Comparison of ENCODE assay signal across 1 cellular context in the genomic region with DNA sequence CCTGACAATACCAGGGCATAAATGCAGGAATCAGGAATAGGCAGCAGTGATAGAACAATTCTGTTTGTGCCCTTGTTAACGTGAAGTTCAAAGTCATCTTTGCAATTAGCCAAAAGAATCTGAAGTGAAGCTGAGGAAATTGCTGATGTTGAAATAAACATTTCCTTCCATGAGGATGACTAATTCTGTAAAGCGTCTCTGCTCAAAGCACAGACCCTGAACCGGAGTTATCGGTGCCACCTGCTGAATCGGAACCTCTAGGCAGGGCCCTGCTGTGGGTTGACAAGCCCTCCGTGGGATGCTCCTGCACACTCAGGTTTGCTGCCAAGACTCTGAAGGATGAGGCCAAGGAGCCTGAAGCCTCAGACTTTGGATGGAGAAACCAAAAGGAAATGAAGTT.
A peak's percentile ranks its signal among the peaks of the same experiment; 100 is the strongest.
TF ChIP-seq lines count a peak whose summit lies in the region.

No MANE protein-coding gene starts in this region.

TF ChIP-seq in HepG2, 621 proteins besides CTCF, POLR2A, EP300 and RAD21:
- TF ChIP-seq NFKBIZ (CRISPR knock-in tag; IDR thresholded peaks at IDR 0.05) (no peak), ZNF567 (CRISPR knock-in tag; IDR thresholded peaks at IDR 0.05; ENCODE audit: borderline replicate concordance) (no peak), MAFK (conservative IDR thresholded peaks at IDR 0.05 in 1 of 2, IDR thresholded peaks at IDR 0.05 in 1 of 2; ENCODE audit: low read length in 2 of 2) (peak; percentile 80 to 87), PAX8 (CRISPR knock-in tag; IDR thresholded peaks at IDR 0.05; ENCODE audit: borderline replicate concordance) (no peak), TBP (CRISPR knock-in tag; IDR thresholded peaks at IDR 0.05) (no peak), PBX2 (CRISPR knock-in tag; IDR thresholded peaks at IDR 0.05) (no peak), NCOA1 (CRISPR knock-in tag; IDR thresholded peaks at IDR 0.05) (no peak), ZBTB20 (CRISPR knock-in tag; IDR thresholded peaks at IDR 0.05; ENCODE audit: borderline replicate concordance, low read depth) (no peak), CEBPB (IDR thresholded peaks at IDR 0.05; ENCODE audit: borderline replicate concordance, low read depth, low read length) (0 out of 2 replicates have a peak, but pooled peaks have one; percentile 1), CCDC6 (CRISPR knock-in tag; IDR thresholded peaks at IDR 0.05) (no peak), RFXAP (CRISPR knock-in tag; IDR thresholded peaks at IDR 0.05; ENCODE audit: borderline replicate concordance) (no peak), HMGA1 (CRISPR knock-in tag; conservative IDR thresholded peaks at IDR 0.05) (no peak), BRF2 (CRISPR knock-in tag; IDR thresholded peaks at IDR 0.05) (no peak), ZBTB42 (CRISPR knock-in tag; IDR thresholded peaks at IDR 0.05) (no peak), ZXDC (CRISPR knock-in tag; IDR thresholded peaks at IDR 0.05) (no peak), ZNF3 (CRISPR knock-in tag; IDR thresholded peaks at IDR 0.05) (no peak), MAFF (IDR thresholded peaks at IDR 0.05; ENCODE audit: low read depth, low read length) (peak; percentile 81), ZNF7 (CRISPR knock-in tag; IDR thresholded peaks at IDR 0.05) (no peak), FOSL2 (CRISPR knock-in tag; IDR thresholded peaks at IDR 0.05) (peak; percentile 36; the same call in 1 of the 2 replicates), ZNF232 (CRISPR knock-in tag; IDR thresholded peaks at IDR 0.05; ENCODE audit: borderline replicate concordance) (no peak), ZFP62 (CRISPR knock-in tag; IDR thresholded peaks at IDR 0.05) (no peak)
